9 cellular contexts compared by ENCODE assay signal in genomic region chr1:232943679-232944252, GRCh38. TPM values are rescaled to one million over a fixed set of nuclear protein-coding genes. Genes with fewer than 3 reads are reported as not detected.
DNase-seq lines count a peak whose midpoint lies in the region; ATAC-seq and FAIRE-seq lines count a peak whose summit lies in the region.
"Had no signal": no experiment of that assay in that cellular context is flagged by ENCODE, and none has a peak within 500 bp of the region (broad histone marks: within the 10 kb centered on the region; RNA-seq: fewer than 3 reads in every experiment).

No MANE protein-coding gene starts in this region.

- H3K4me3 Mint-ChIP-seq in T-helper 2 cell treated with Interferon-gamma antibody and Interleukin-4, amounts not matched to agents 5 μg/mL and 100 μg/mL, for 36 hours: no peak overlapping the region
- H3K4me3 Mint-ChIP-seq in natural killer cell treated with Interleukin-12 subunit alpha and Interleukin-12 subunit beta and Interleukin-15 and Interleukin-18, amount 100 ng/mL, for 72 hours: peak overlapping the region; percentile 80

- H3K27me3 Mint-ChIP-seq in T-helper 2 cell treated with Interferon-gamma antibody and Interleukin-4, amounts not matched to agents 5 μg/mL and 100 μg/mL, for 36 hours (ENCODE audit: low read depth): no peaks in the 10 kb centered on the region
- H3K27me3 Mint-ChIP-seq in natural killer cell treated with Interleukin-12 subunit alpha and Interleukin-12 subunit beta and Interleukin-15 and Interleukin-18, amount 100 ng/mL, for 72 hours: peaks cover 7 to 10% of the 10 kb centered on the region in 2 donors

- no peaks in the 10 kb centered on the region for H3K9me3 Mint-ChIP-seq in T-helper 2 cell treated with Interferon-gamma antibody and Interleukin-4, amounts not matched to agents 5 μg/mL and 100 μg/mL, for 36 hours
- H3K9me3 Mint-ChIP-seq in natural killer cell treated with Interleukin-12 subunit alpha and Interleukin-12 subunit beta and Interleukin-15 and Interleukin-18, amount 100 ng/mL, for 72 hours: no peaks in the 10 kb centered on the region

- peaks cover 12% of the 10 kb centered on the region for H3K4me1 Mint-ChIP-seq in T-helper 2 cell treated with Interferon-gamma antibody and Interleukin-4, amounts not matched to agents 5 μg/mL and 100 μg/mL, for 36 hours (ENCODE audit: low read depth)
- H3K4me1 Mint-ChIP-seq in natural killer cell treated with Interleukin-12 subunit alpha and Interleukin-12 subunit beta and Interleukin-15 and Interleukin-18, amount 100 ng/mL, for 72 hours (ENCODE audit: low read depth in 2 of 2): peaks cover 36 to 53% of the 10 kb centered on the region in 2 donors

- peak; percentile 51 for ATAC-seq in GM18511 (IDR thresholded peaks at IDR 0.05; ENCODE audit: unreplicated experiment)
- peak; percentile 60 for ATAC-seq in GM21717 (IDR thresholded peaks at IDR 0.05; ENCODE audit: unreplicated experiment)
- ATAC-seq in natural killer cell treated with Interleukin-12 subunit alpha and Interleukin-12 subunit beta and Interleukin-15 and Interleukin-18, amount 100 ng/mL, for 72 hours: peak; percentile 80 to 86
- ATAC-seq: left ventricle myocardium superior had no signal

- no peak overlapping the region for H3K27ac Mint-ChIP-seq in T-helper 2 cell treated with Interferon-gamma antibody and Interleukin-4, amounts not matched to agents 5 μg/mL and 100 μg/mL, for 36 hours
- peak overlapping the region; percentile 94 to 95 for H3K27ac Mint-ChIP-seq in natural killer cell treated with Interleukin-12 subunit alpha and Interleukin-12 subunit beta and Interleukin-15 and Interleukin-18, amount 100 ng/mL, for 72 hours

- no peak for FAIRE-seq in small intestine (lab: Jason Lieb, UNC)
- FAIRE-seq: G401.6 had no signal

- intact Hi-C loops in head of caudate nucleus (cut with DNase I): no loop called here

- peak; percentile 15 for DNase-seq in T-helper 2 cell treated with Interferon-gamma antibody and Interleukin-4, amounts not matched to agents 5 μg/mL and 100 μg/mL, for 36 hours (ENCODE audit: low spot score)
- peak; percentile 84 for DNase-seq in natural killer cell treated with Interleukin-12 subunit alpha and Interleukin-12 subunit beta and Interleukin-15 and Interleukin-18, amount 100 ng/mL, for 72 hours (ENCODE audit: low spot score)
- no peak for DNase-seq in small intestine
- DNase-seq in head of caudate nucleus: no peak
- DNase-seq in NCI-H345 treated with DMSO at 0.1 percent for 48 hours (lab: John Stamatoyannopoulos, UW; ENCODE audit: unreplicated experiment): no peak
- DNase-seq: left ventricle myocardium superior had no signal

- no peak overlapping the region for H3K4me3 ChIP-seq in small intestine (ENCODE audit: low read depth in 1 of 2, low read length in 2 of 2)

- H3K4me1 ChIP-seq in small intestine (ENCODE audit: control insufficient read depth in 2 of 2, insufficient read depth in 1 of 2, low read depth in 1 of 2, low read length in 1 of 2): no peaks in the 10 kb centered on the region

- no peaks in the 10 kb centered on the region for H3K36me3 ChIP-seq in small intestine (ENCODE audit: control insufficient read depth in 2 of 2, insufficient read depth in 2 of 2, low read length in 2 of 2)

- no peaks in the 10 kb centered on the region for H3K9me3 ChIP-seq in small intestine (ENCODE audit: control insufficient read depth, low read depth)

- no peaks in the 10 kb centered on the region for H3K27me3 ChIP-seq in small intestine (ENCODE audit: control insufficient read depth in 2 of 2, insufficient read depth in 2 of 2, low read length in 2 of 2)

- H3K36me3 Mint-ChIP-seq in T-helper 2 cell treated with Interferon-gamma antibody and Interleukin-4, amounts not matched to agents 5 μg/mL and 100 μg/mL, for 36 hours (ENCODE audit: low read depth): no peaks in the 10 kb centered on the region
- peaks cover 6% of the 10 kb centered on the region for H3K36me3 Mint-ChIP-seq in natural killer cell treated with Interleukin-12 subunit alpha and Interleukin-12 subunit beta and Interleukin-15 and Interleukin-18, amount 100 ng/mL, for 72 hours

- 48 to 62% (median 56%) methylated on average over 9 of the region's 9 CpGs for WGBS in small intestine, 3 donors

- peak overlapping the region in 1 of 2 donors; percentile 5 for H3K27ac ChIP-seq in small intestine (ENCODE audit: low read depth in 1 of 2, low read length in 1 of 2)

RNA-seq across cellular contexts. Expression of gene NTPCR, which starts 6.6 kb away (rescaled TPM):
- total RNA-seq in natural killer cell treated with Interleukin-12 subunit alpha and Interleukin-12 subunit beta and Interleukin-15 and Interleukin-18, amount 100 ng/mL, for 72 hours: 10 to 100 TPM; 27.4 to 41.6 TPM
- polyA plus RNA-seq in small intestine: 10 to 100 TPM; 48.5 to 61.1 (median 55.1) TPM

Comparison
In these comparisons a context has a peak if more than half of its experiments do, and no peak if none do; other contexts are left out.
1. DNase-seq: peak in T-helper 2 cell treated with Interferon-gamma antibody and Interleukin-4, amounts not matched to agents 5 μg/mL and 100 μg/mL, for 36 hours (single experiment) and natural killer cell treated with Interleukin-12 subunit alpha and Interleukin-12 subunit beta and Interleukin-15 and Interleukin-18, amount 100 ng/mL, for 72 hours (single experiment); none in small intestine (single experiment), head of caudate nucleus (0 of 42) and NCI-H345 treated with DMSO at 0.1 percent for 48 hours (single experiment).
2. Peak in every context shown above with its lines, with median percentiles within 50 percentile points of each other: ATAC-seq.